ENCODE assay signal across 11 cellular contexts in the genomic region with DNA sequence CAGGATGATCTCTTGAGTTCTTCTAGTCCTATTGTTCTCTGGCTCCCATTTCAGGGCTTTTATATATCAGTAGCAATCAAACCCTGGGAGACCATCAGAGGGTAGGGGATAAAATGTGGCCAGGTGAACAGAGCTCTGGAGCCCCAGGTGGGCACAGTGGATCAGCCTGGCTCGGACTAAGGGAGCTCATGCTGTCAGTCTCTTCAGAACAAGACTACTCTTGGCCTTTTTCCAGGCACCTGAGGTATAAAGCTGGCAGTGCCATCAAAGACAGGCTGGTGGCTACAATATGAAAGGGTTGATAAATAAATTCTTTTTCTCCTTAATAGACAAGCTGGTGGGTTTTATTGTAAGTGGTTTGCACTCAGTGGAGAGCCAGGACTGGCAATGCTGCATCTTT.
DNase-seq lines count a peak whose midpoint lies in the region; TF ChIP-seq lines count a peak whose summit lies in the region.
"Had no signal": no experiment of that assay in that cellular context is flagged by ENCODE, and none has a peak within 500 bp of the region (broad histone marks: within the 10 kb centered on the region; RNA-seq: fewer than 3 reads in every experiment).

No MANE protein-coding gene starts in this region.

- H3K9me3 ChIP-seq in esophagus muscularis mucosa (no peaks in the 10 kb centered on the region), trophoblast cell (ENCODE audit: insufficient read depth, low read depth, low read length) (peaks cover 1% of the 10 kb centered on the region)

- H3K36me3 ChIP-seq in esophagus muscularis mucosa (no peaks in the 10 kb centered on the region), trophoblast cell (ENCODE audit: control insufficient read depth in 1 of 2, insufficient read depth in 2 of 2, low read length in 2 of 2) (no peaks in the 10 kb centered on the region)

- no peak overlapping the region for H4K12ac ChIP-seq in trophoblast cell (ENCODE audit: low read depth, low read length)

- TF ChIP-seq POLR2A in esophagus muscularis mucosa (IDR thresholded peaks at IDR 0.05; ENCODE audit: low read depth): no peak

- H3K4me1 ChIP-seq in esophagus muscularis mucosa (no peaks in the 10 kb centered on the region), trophoblast cell (ENCODE audit: control insufficient read depth in 1 of 2, insufficient read depth in 2 of 2, low read length in 2 of 2) (no peaks in the 10 kb centered on the region)

- in situ Hi-C loops in G401 (cut with HindIII; ENCODE audit: low sequenced_read_pairs): no loop called here

- H3K4me3 ChIP-seq in esophagus muscularis mucosa: no peak overlapping the region
- H3K4me3 ChIP-seq in trophoblast cell (ENCODE audit: low read depth, low read length): no peak overlapping the region
- H3K4me3 ChIP-seq: GM23338 had no signal

- no peak overlapping the region for H3K9ac ChIP-seq in trophoblast cell (ENCODE audit: low read length)

- no peak overlapping the region for H2BK12ac ChIP-seq in trophoblast cell (ENCODE audit: low read length)

- no peak for TF ChIP-seq EP300 in esophagus muscularis mucosa (IDR thresholded peaks at IDR 0.05)

- 43% methylated on average over 1 of the region's 1 CpG for WGBS in esophagus muscularis mucosa
- WGBS in trophoblast cell (ENCODE audit: extremely low coverage, insufficient coverage, insufficient read length): no CpG with 5 or more reads among the region's 1 CpG

- no peaks in the 10 kb centered on the region for H3K79me1 ChIP-seq in trophoblast cell (ENCODE audit: low read length)

- no peak overlapping the region for H3K4ac ChIP-seq in trophoblast cell (ENCODE audit: low read depth, low read length)

- intact Hi-C loops in esophagus muscularis mucosa (cut with DNase I): no loop called here

- H3K27ac ChIP-seq in esophagus muscularis mucosa (replicated peaks in 1 of 4): no peak overlapping the region
- H3K27ac ChIP-seq in trophoblast cell (ENCODE audit: low read depth, low read length): no peak overlapping the region

- H2BK5ac ChIP-seq in trophoblast cell (ENCODE audit: low read depth, low read length, poor library complexity): no peak overlapping the region

- no peak overlapping the region for H4K91ac ChIP-seq in trophoblast cell (ENCODE audit: low read depth, low read length)

- H3K27me3 ChIP-seq in esophagus muscularis mucosa: peaks cover 0 to 30% (median 0%) of the 10 kb centered on the region in 4 donors
- H3K27me3 ChIP-seq in trophoblast cell (ENCODE audit: insufficient read depth, low read length): no peaks in the 10 kb centered on the region

- no peak overlapping the region for H3K18ac ChIP-seq in trophoblast cell (ENCODE audit: low read length)

- no peak overlapping the region for H2BK120ac ChIP-seq in trophoblast cell (ENCODE audit: insufficient read depth, low read length, poor library complexity)

- no peaks in the 10 kb centered on the region for H3K79me2 ChIP-seq in trophoblast cell (ENCODE audit: control insufficient read depth, insufficient read depth, low read length, poor library complexity)

- H2AK5ac ChIP-seq in trophoblast cell (ENCODE audit: low read length): no peak overlapping the region

- H2AFZ ChIP-seq in trophoblast cell (ENCODE audit: insufficient read depth, low read length, poor library complexity): no peak overlapping the region
- H2AFZ ChIP-seq: GM23338 had no signal

- H3K4me2 ChIP-seq in trophoblast cell (ENCODE audit: low read length): no peak overlapping the region
- H3K4me2 ChIP-seq: GM23338 had no signal

- no peak overlapping the region for H3K14ac ChIP-seq in trophoblast cell (ENCODE audit: low read length)

- DNase-seq in NCI-H748 (lab: John Stamatoyannopoulos, UW; ENCODE audit: unreplicated experiment) (peak; percentile 29), NCI-H748 treated with DMSO at 0.1 percent for 48 hours (lab: John Stamatoyannopoulos, UW) (no peak), G401 (ENCODE audit: low spot score) (peak; percentile 83), NCI-H69 (lab: John Stamatoyannopoulos, UW) (peak; percentile 91), esophagus muscularis mucosa (ENCODE audit: extremely low spot score) (peak; percentile 72), trophoblast cell (no peak), DMS53 (lab: John Stamatoyannopoulos, UW) (no peak)
- DNase-seq: Calu3; CD4-positive, alpha-beta T cell; H7 had no signal

- no peak overlapping the region for H4K8ac ChIP-seq in trophoblast cell (ENCODE audit: low read depth, low read length)

- TF ChIP-seq CTCF in esophagus muscularis mucosa (IDR thresholded peaks at IDR 0.05): no peak

- H3K23ac ChIP-seq in trophoblast cell (ENCODE audit: low read length): no peak overlapping the region

Comparison
In these comparisons a context has a peak if more than half of its experiments do, and no peak if none do; other contexts are left out.
1. DNase-seq: peak in NCI-H748 (single experiment), G401 (single experiment), NCI-H69 (single experiment) and esophagus muscularis mucosa (single experiment); none in NCI-H748 treated with DMSO at 0.1 percent for 48 hours (single experiment), trophoblast cell (0 of 2) and DMS53 (single experiment).